ENCODE assay signal across 16 cellular contexts in the genomic region with DNA sequence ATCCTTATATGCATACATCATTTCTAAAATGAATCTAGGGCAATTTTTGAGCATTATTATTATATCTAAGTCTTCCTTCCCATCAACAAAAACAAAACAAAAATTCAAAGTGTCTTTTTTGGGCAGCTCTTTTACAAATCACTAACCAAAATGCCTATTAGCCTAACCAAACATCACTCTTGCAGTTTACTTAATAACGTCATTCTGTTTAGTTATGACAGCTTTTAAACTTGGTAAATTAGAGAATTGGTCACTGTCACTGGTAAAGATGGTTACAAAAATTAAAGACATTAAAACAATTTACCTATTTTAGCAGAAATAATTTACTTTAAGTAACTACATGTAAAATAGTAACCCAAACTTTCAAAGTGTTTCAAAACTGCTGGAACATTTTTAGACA. TPM values are rescaled to one million over a fixed set of nuclear protein-coding genes. Genes with fewer than 3 reads are reported as not detected.
A peak's percentile ranks its signal among the peaks of the same experiment; 100 is the strongest.
DNase-seq lines count a peak whose midpoint lies in the region; TF ChIP-seq lines count a peak whose summit lies in the region.
"Had no signal": no experiment of that assay in that cellular context is flagged by ENCODE, and none has a peak within 500 bp of the region (broad histone marks: within the 10 kb centered on the region; RNA-seq: fewer than 3 reads in every experiment).

No MANE protein-coding gene starts in this region.

- DNase-seq in AG10803 (ENCODE audit: low read depth) (no peak), SK-N-MC (ENCODE audit: low read depth, low spot score) (no peak), fibroblast of the aortic adventitia (ENCODE audit: low read depth) (no peak), NK-92 (lab: John Stamatoyannopoulos, UW; ENCODE audit: unreplicated experiment) (no peak), testis (no peak)
- DNase-seq in stimulated activated naive CD4-positive, alpha-beta T cell treated with Interleukin-2 at 50 U/mL for 16 hours (lab: John Stamatoyannopoulos, UW): no peak
- no peak for DNase-seq in stimulated activated naive CD4-positive, alpha-beta T cell (lab: John Stamatoyannopoulos, UW)
- DNase-seq: activated naive CD4-positive, alpha-beta T cell; effector CD8-positive, alpha-beta T cell; kidney glomerular epithelial cell; NCI-H2029 treated with DMSO at 0.1 percent for 48 hours; NCI-H524 treated with DMSO at 0.1 percent for 48 hours; Peyer's patch; posterior cingulate gyrus; T-cell had no signal

- WGBS in testis, 2 donors: 46 to 49% methylated on average over 1 of the region's 1 CpG

- intact Hi-C loops in testis (cut with DNase I; ENCODE audit: low total_unique reads): no loop called here

- H3K4me2 ChIP-seq in parathyroid adenoma (ENCODE audit: low read length): no peak overlapping the region

- no peak for TF ChIP-seq POLR2A in testis (IDR thresholded peaks at IDR 0.05)

- peaks cover 2% of the 10 kb centered on the region for H3K79me2 ChIP-seq in parathyroid adenoma

- H2AFZ ChIP-seq in parathyroid adenoma: no peak overlapping the region

- peaks cover 2% of the 10 kb centered on the region for H3K4me1 ChIP-seq in parathyroid adenoma
- H3K4me1 ChIP-seq in testis: peaks cover 8% of the 10 kb centered on the region

- TF ChIP-seq CTCF in AG10803 (conservative IDR thresholded peaks at IDR 0.05; ENCODE audit: low read length): no peak
- no peak for TF ChIP-seq CTCF in fibroblast of the aortic adventitia (IDR thresholded peaks at IDR 0.05; ENCODE audit: insufficient read depth, low read length)
- TF ChIP-seq CTCF in parathyroid adenoma (IDR thresholded peaks at IDR 0.05): no peak
- TF ChIP-seq CTCF in testis (IDR thresholded peaks at IDR 0.05): no peak

- H3K9ac ChIP-seq in SK-N-MC (ENCODE audit: insufficient read length): no peak overlapping the region
- H3K9ac ChIP-seq in parathyroid adenoma: no peak overlapping the region

- H3K27me3 ChIP-seq in parathyroid adenoma (ENCODE audit: control insufficient read depth, insufficient read depth, low read length): no peaks in the 10 kb centered on the region
- no peaks in the 10 kb centered on the region for H3K27me3 ChIP-seq in testis

- H3K4me3 ChIP-seq in AG10803 (ENCODE audit: low read length) (peak overlapping the region; percentile 72), SK-N-MC (no peak overlapping the region), fibroblast of the aortic adventitia (ENCODE audit: low read depth, low read length) (peak overlapping the region; percentile 94), parathyroid adenoma (ENCODE audit: low read depth, low read length) (peak overlapping the region; percentile 77), testis (no peak overlapping the region)

- H3K27ac ChIP-seq in SK-N-MC (peak overlapping the region; percentile 15; the same call in 1 of the 2 replicates), parathyroid adenoma (no peak overlapping the region), testis (no peak overlapping the region)
- H3K27ac ChIP-seq: Peyer's patch had no signal

- H3K9me3 ChIP-seq in SK-N-MC (ENCODE audit: low read depth, low read length) (no peaks in the 10 kb centered on the region), parathyroid adenoma (ENCODE audit: control insufficient read depth, low read length) (no peaks in the 10 kb centered on the region), testis (no peaks in the 10 kb centered on the region)
- H3K9me3 ChIP-seq: Peyer's patch had no signal

- H3K36me3 ChIP-seq in SK-N-MC (ENCODE audit: insufficient read depth, low read length) (no peaks in the 10 kb centered on the region), parathyroid adenoma (ENCODE audit: control insufficient read depth, insufficient read depth, low read length) (no peaks in the 10 kb centered on the region), testis (ENCODE audit: low read depth, missing control alignments) (no peaks in the 10 kb centered on the region)
- H3K36me3 ChIP-seq: Peyer's patch had no signal

RNA-seq across cellular contexts. Expression of a gene that starts 2.8 kb away (rescaled TPM):
- 32.5 and 77.2 TPM in 2 replicates for total RNA-seq in fibroblast of the aortic adventitia (ENCODE audit: low replicate concordance)
- 10 to 100 TPM; 34.7 to 41.7 TPM for total RNA-seq in testis
- polyA plus RNA-seq in testis (ENCODE audit: insufficient read depth, low read depth, low replicate concordance): 24.9 TPM

Comparison
In these comparisons a context has a peak if more than half of its experiments do, and no peak if none do; other contexts are left out.
1. H3K4me3 ChIP-seq: peak in AG10803 (single experiment), fibroblast of the aortic adventitia (single experiment) and parathyroid adenoma (single experiment); none in SK-N-MC (single experiment) and testis (0 of 2).